In the genomic region with DNA sequence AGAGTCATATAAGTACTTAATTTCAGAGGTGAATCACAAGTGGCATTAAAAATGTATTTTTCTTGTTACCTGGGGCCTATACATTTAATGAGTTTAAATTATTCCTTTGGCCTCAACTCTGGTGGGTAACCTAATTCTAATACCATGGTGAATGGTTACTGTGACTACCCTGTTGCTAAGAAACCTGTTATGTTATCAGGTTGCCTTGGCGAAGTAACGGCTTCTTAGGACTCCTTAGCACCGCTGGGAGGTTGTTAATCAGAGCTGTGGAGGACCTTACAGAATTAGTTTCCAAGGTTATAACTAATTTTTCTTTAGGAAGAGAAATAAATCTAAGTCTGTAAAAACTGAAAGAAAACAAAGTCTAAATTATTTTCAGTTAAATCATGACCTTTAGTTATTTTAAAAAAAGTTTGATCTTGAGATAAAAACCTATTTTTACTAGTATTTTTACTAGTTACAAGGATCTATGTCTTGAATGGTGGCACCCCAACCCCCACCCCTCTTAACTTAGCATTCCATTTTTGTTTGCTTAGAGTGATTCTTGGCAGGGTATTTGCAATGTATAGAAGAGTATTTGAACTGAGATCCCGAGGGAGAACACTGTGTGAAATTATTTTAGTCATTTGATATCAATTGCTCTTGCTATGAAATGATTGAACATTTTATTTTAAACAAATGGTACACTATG, we compare ENCODE assay signal across 9 cellular contexts.
A peak's percentile ranks its signal among the peaks of the same experiment; 100 is the strongest.
DNase-seq lines count a peak whose midpoint lies in the region; ATAC-seq and TF ChIP-seq lines count a peak whose summit lies in the region.
"Had no signal": no experiment of that assay in that cellular context is flagged by ENCODE, and none has a peak within 500 bp of the region (broad histone marks: within the 10 kb centered on the region; RNA-seq: fewer than 3 reads in every experiment).

No MANE protein-coding gene starts in this region.

- ATAC-seq in SK-N-SH treated with all-trans-retinoic acid at 6 μM for 48 hours (peak; percentile 46; the same call in 2 of the 3 replicates), HG02588 (IDR thresholded peaks at IDR 0.05; ENCODE audit: unreplicated experiment) (no peak)

- DNase-seq in COLO668 (lab: John Stamatoyannopoulos, UW; ENCODE audit: unreplicated experiment) (peak; percentile 25), M059J (ENCODE audit: low read depth) (peak; percentile 76), iPS-NIHi11 (ENCODE audit: low spot score) (peak; percentile 56), 8988T (no peak), NCI-H345 (lab: John Stamatoyannopoulos, UW) (no peak)
- DNase-seq in activated CD4-positive, alpha-beta T cell treated with anti-CD3 and anti-CD28 coated beads, Interleukin-2, amount 50 U/mL, for 48 hours: no peak
- DNase-seq: stimulated activated CD4-positive, alpha-beta T cell treated with anti-CD3 and anti-CD28 coated beads, Interleukin-4, amount 100 ng/mL, for 1 hour had no signal

TF ChIP-seq in SK-N-SH treated with all-trans-retinoic acid at 6 μM for 48 hours, 23 proteins besides CTCF, POLR2A, EP300 and RAD21:
- TF ChIP-seq ARNTL (CRISPR knock-in tag; IDR thresholded peaks at IDR 0.05; ENCODE audit: borderline replicate concordance, low read depth): no peak

Comparison
In these comparisons a context has a peak if more than half of its experiments do, and no peak if none do; other contexts are left out.
1. DNase-seq: peak in COLO668 (single experiment), M059J (single experiment) and iPS-NIHi11 (single experiment); none in activated CD4-positive, alpha-beta T cell treated with anti-CD3 and anti-CD28 coated beads, Interleukin-2, amount 50 U/mL, for 48 hours (0 of 2), 8988T (single experiment) and NCI-H345 (single experiment).